ENCODE assay signal across 28 cellular contexts in the genomic region with DNA sequence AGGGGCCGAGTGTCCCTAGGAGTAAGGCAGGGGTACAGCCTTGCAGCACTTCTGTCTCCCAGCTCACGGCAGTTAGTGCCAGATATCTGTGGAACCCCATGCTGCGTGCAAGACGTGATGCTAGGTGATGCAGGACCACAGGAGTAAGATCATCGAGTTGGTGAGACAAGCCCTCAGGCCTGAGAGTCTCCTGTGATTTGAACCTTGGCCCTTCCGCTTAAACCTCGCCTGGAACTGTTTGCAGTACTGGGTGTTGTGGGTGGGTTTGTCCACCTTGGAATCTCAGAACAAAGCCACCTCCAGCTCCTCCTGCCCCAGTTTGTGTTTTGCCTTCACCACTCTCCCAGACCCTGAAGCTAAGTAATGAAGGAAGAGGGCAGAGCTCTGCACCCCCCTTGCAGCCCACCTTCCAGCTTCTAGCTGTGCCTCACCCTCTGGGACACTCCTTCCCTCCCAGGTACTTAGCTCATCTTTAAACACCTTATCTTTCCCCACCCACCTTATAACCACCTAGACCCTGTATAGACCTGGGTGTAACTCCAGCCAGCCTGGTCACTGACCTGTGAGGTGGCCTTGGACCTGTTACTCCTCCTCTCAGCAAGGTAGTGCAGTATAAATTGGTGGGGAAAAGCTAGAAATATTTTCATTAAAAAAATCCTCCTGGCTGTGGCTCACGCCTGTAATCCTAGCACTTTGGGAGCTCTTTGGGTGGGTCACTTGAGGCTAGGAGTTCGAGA. TPM values are rescaled to one million over a fixed set of nuclear protein-coding genes. Genes with fewer than 3 reads are reported as not detected.
DNase-seq lines count a peak whose midpoint lies in the region; ATAC-seq, FAIRE-seq and TF ChIP-seq lines count a peak whose summit lies in the region.
"Had no signal": no experiment of that assay in that cellular context is flagged by ENCODE, and none has a peak within 500 bp of the region (broad histone marks: within the 10 kb centered on the region; RNA-seq: fewer than 3 reads in every experiment).

No MANE protein-coding gene starts in this region.

- CTCF ChIA-PET in Caco-2 (lab: Charles Lee): interaction anchor here (0.6 to 1.2 kb wide), 2 partner anchors 21 to 33 kb away, joined by 3 to 4 read pairs; no protein-coding TSS in a partner anchor
- CTCF ChIA-PET in OCI-LY7 (lab: Charles Lee; ENCODE audit: unreplicated experiment): interaction anchor here (1.5 kb wide), 1 partner anchor 90 kb away, joined by 5 read pairs; a partner anchor contains a TSS

- peaks cover 18% of the 10 kb centered on the region for H3K36me3 Mint-ChIP-seq in Caco-2 (ENCODE audit: insufficient read depth, unreplicated experiment)
- H3K36me3 Mint-ChIP-seq: activated naive CD4-positive, alpha-beta T cell treated with anti-CD3 and anti-CD28 coated beads, Interleukin-2, amount 50 U/mL, for 72 hours had no signal

- TF ChIP-seq CTCF in Caco-2 (IDR thresholded peaks at IDR 0.05; ENCODE audit: insufficient read depth in 1 of 2, low read depth in 1 of 2, low read length in 1 of 2, severe bottlenecking in 1 of 2, unreplicated experiment in 1 of 2) (no peak), OCI-LY7 (conservative IDR thresholded peaks at IDR 0.05; ENCODE audit: low read length) (no peak), adrenal gland (IDR thresholded peaks at IDR 0.05) (no peak)

- POLR2A ChIA-PET in Caco-2 (lab: Charles Lee): no interaction called here
- POLR2A ChIA-PET in OCI-LY7 (lab: Charles Lee): interaction anchor here (0.6 to 2.4 kb wide), 6 partner anchors 14 to 526 kb away, joined by 3 to 6 read pairs (median 3); a partner anchor contains a TSS

- H3K4me1 ChIP-seq in Caco-2: peaks cover 58% of the 10 kb centered on the region
- H3K4me1 ChIP-seq in OCI-LY7 (ENCODE audit: insufficient read depth, low read length, poor library complexity, severe bottlenecking): peaks cover 65% of the 10 kb centered on the region
- peaks cover 0 to 8% of the 10 kb centered on the region in 2 donors for H3K4me1 ChIP-seq in small intestine (ENCODE audit: control insufficient read depth in 2 of 2, insufficient read depth in 1 of 2, low read depth in 1 of 2, low read length in 1 of 2)
- peaks cover 3 to 24% of the 10 kb centered on the region in 2 donors for H3K4me1 ChIP-seq in adrenal gland (replicated peaks in 1 of 2)

- H3K9me3 ChIP-seq in Caco-2 (no peaks in the 10 kb centered on the region), OCI-LY7 (ENCODE audit: low read length) (no peaks in the 10 kb centered on the region), small intestine (ENCODE audit: control insufficient read depth, low read depth) (no peaks in the 10 kb centered on the region), adrenal gland (replicated peaks in 1 of 3) (no peaks in the 10 kb centered on the region)
- H3K9me3 ChIP-seq: ascending aorta, psoas muscle, testis had no signal

- H3K27ac ChIP-seq in OCI-LY7 (ENCODE audit: low read depth, low read length, poor library complexity, severe bottlenecking): peak overlapping the region; percentile 68
- peak overlapping the region; percentile 49 to 74 for H3K27ac ChIP-seq in small intestine (ENCODE audit: low read depth in 1 of 2, low read length in 1 of 2)
- no peak overlapping the region for H3K27ac ChIP-seq in adrenal gland
- H3K27ac ChIP-seq: ascending aorta, dorsolateral prefrontal cortex, psoas muscle, testis had no signal

- H3K4me1 Mint-ChIP-seq in Caco-2 (ENCODE audit: low read depth, unreplicated experiment): peaks cover 65% of the 10 kb centered on the region

- peaks cover 6% of the 10 kb centered on the region; the same call in 1 of the 2 replicates for H4K20me1 ChIP-seq in OCI-LY7 (ENCODE audit: insufficient read depth, low read length)

- peak overlapping the region; percentile 54 for H3K27ac Mint-ChIP-seq in Caco-2 (ENCODE audit: unreplicated experiment)
- H3K27ac Mint-ChIP-seq: activated CD4-positive, alpha-beta memory T cell treated with anti-CD3 and anti-CD28 coated beads, Interleukin-2, amount 10 ng/mL, durations not matched to agents 7 days and 5 days; activated T-helper 2 cell treated with anti-CD3 and anti-CD28 coated beads, Interferon-gamma antibody, Interleukin-2, Interleukin-4, amounts not matched to agents 10 μg/mL and 5 μg/mL and 100 μg/mL, durations not matched to agents 14 hours and 24 hours and 36 hours had no signal

- WGBS in small intestine, 3 donors: 39 to 75% (median 43%) methylated on average over 9 of the region's 9 CpGs
- WGBS in adrenal gland, 4 donors: 92 to 93% (median 93%) methylated on average over 7 to 9 of the region's 9 CpGs

- no peaks in the 10 kb centered on the region for H3K27me3 ChIP-seq in Caco-2 (replicated peaks; ENCODE audit: control insufficient read depth, insufficient read depth, low read length)
- no peaks in the 10 kb centered on the region for H3K27me3 ChIP-seq in small intestine (ENCODE audit: control insufficient read depth in 2 of 2, insufficient read depth in 2 of 2, low read length in 2 of 2)
- H3K27me3 ChIP-seq in adrenal gland: no peaks in the 10 kb centered on the region
- H3K27me3 ChIP-seq: ascending aorta, dorsolateral prefrontal cortex, testis had no signal

- H3K36me3 ChIP-seq in Caco-2 (ENCODE audit: control insufficient read depth, insufficient read depth, low read length) (peaks cover 1% of the 10 kb centered on the region; the same call in 1 of the 2 replicates), OCI-LY7 (ENCODE audit: insufficient read depth, low read length) (no peaks in the 10 kb centered on the region), small intestine (ENCODE audit: control insufficient read depth in 2 of 2, insufficient read depth in 2 of 2, low read length in 2 of 2) (no peaks in the 10 kb centered on the region), adrenal gland (replicated peaks in 1 of 2) (no peaks in the 10 kb centered on the region)

- intact Hi-C loops in Caco-2 (cut with micrococcal nuclease; ENCODE audit: unreplicated experiment): no loop called here
- intact Hi-C loops in OCI-LY7 (cut with micrococcal nuclease; ENCODE audit: unreplicated experiment): no loop called here
- intact Hi-C loops in adrenal gland (cut with DNase I): no loop called here

- TF ChIP-seq POLR2A in adrenal gland (IDR thresholded peaks at IDR 0.05): no peak

- DNase-seq in Caco-2 (peak; percentile 31 to 64), OCI-LY7 (ENCODE audit: low spot score) (no peak), left lobe of liver (ENCODE audit: low spot score) (no peak), small intestine (peak; percentile 72), NCI-H1105 (lab: John Stamatoyannopoulos, UW) (no peak), NCI-H524 (lab: John Stamatoyannopoulos, UW) (no peak), T1000 (lab: John Stamatoyannopoulos, UW) (no peak), adrenal gland (no peak)
- DNase-seq: activated CD4-positive, alpha-beta memory T cell treated with anti-CD3 and anti-CD28 coated beads, Interleukin-2, amount 10 ng/mL, durations not matched to agents 7 days and 5 days; dorsolateral prefrontal cortex; GOT3; Kasumi-1; kidney; NCI-H1092; NCI-H2029; NCI-H226; NCI-H774; nucleus accumbens; OCI-M1; psoas muscle; Right ventricle myocardium superior; stimulated activated CD4-positive, alpha-beta T cell treated with anti-CD3 and anti-CD28 coated beads, Interleukin-2, amount 100 ng/mL, for 24 hours; testis had no signal

- no peaks in the 10 kb centered on the region for H3K27me3 Mint-ChIP-seq in Caco-2 (ENCODE audit: insufficient read depth, unreplicated experiment)
- H3K27me3 Mint-ChIP-seq: activated CD4-positive, alpha-beta memory T cell treated with anti-CD3 and anti-CD28 coated beads, Interleukin-2, amount 10 ng/mL, durations not matched to agents 7 days and 5 days had no signal

- H2AFZ ChIP-seq in OCI-LY7 (ENCODE audit: low read length): no peak overlapping the region; the same call in 1 of the 2 replicates

- peak overlapping the region; percentile 46 for H3K4me3 Mint-ChIP-seq in Caco-2 (ENCODE audit: unreplicated experiment)
- H3K4me3 Mint-ChIP-seq: activated CD4-positive, alpha-beta memory T cell treated with anti-CD3 and anti-CD28 coated beads, Interleukin-2, amount 10 ng/mL, durations not matched to agents 7 days and 5 days had no signal

- H3K4me3 ChIP-seq in Caco-2 (ENCODE audit: low read depth, low read length) (no peak overlapping the region), OCI-LY7 (ENCODE audit: low read depth, low read length, poor library complexity, severe bottlenecking) (peak overlapping the region; percentile 41), small intestine (ENCODE audit: low read depth in 1 of 2, low read length in 2 of 2) (no peak overlapping the region), adrenal gland (no peak overlapping the region)
- H3K4me3 ChIP-seq: ascending aorta, lung, psoas muscle, testis had no signal

- H3K79me2 ChIP-seq in OCI-LY7 (ENCODE audit: insufficient read depth, low read depth, low read length): peaks cover 25% of the 10 kb centered on the region; the same call in 1 of the 2 replicates

- no peaks in the 10 kb centered on the region for H3K9me3 Mint-ChIP-seq in Caco-2 (ENCODE audit: unreplicated experiment)
- H3K9me3 Mint-ChIP-seq: activated CD4-positive, alpha-beta memory T cell treated with anti-CD3 and anti-CD28 coated beads, Interleukin-2, amount 10 ng/mL, durations not matched to agents 7 days and 5 days; activated naive CD4-positive, alpha-beta T cell treated with anti-CD3 and anti-CD28 coated beads, Interleukin-2, amount 50 U/mL, for 72 hours; activated T-helper 2 cell treated with anti-CD3 and anti-CD28 coated beads, Interferon-gamma antibody, Interleukin-2, Interleukin-4, amounts not matched to agents 10 μg/mL and 5 μg/mL and 100 μg/mL, durations not matched to agents 14 hours and 24 hours and 36 hours had no signal

- no peaks in the 10 kb centered on the region for H3K9me2 ChIP-seq in OCI-LY7 (ENCODE audit: insufficient read depth, low read length)

- ATAC-seq in left lobe of liver: peak; percentile 58
- ATAC-seq: activated CD4-positive, CD25-positive, alpha-beta regulatory T cell treated with anti-CD3 and anti-CD28 coated beads, Interleukin-2, amount 50 U/mL, for 24 hours; activated naive CD4-positive, alpha-beta T cell treated with anti-CD3 and anti-CD28 coated beads, Interleukin-2, amount 50 U/mL, for 72 hours; psoas muscle had no signal

- H3K4me2 ChIP-seq in OCI-LY7 (ENCODE audit: low read length): peak overlapping the region; percentile 59

- BruUV-seq in Caco-2 (replicated peaks; lab: Mats Ljungman, UMichigan) (no TSS peak), OCI-LY7 (replicated peaks; lab: Mats Ljungman, UMichigan) (no TSS peak)

- no peak for FAIRE-seq in small intestine (lab: Jason Lieb, UNC)
- FAIRE-seq: kidney had no signal

RNA-seq across cellular contexts. Expression of a gene that starts 6.6 kb away (rescaled TPM):
- total RNA-seq in Caco-2 (2022) (23.2 and 28.3 TPM in 2 replicates), OCI-LY7 (2022) (5.9 and 6.4 TPM in 2 replicates), left lobe of liver (3.4 TPM), adrenal gland (1 to 10 TPM; 3.2 to 7.7 (median 5.1) TPM)
- 5.1 and 5.4 TPM in 2 replicates for total RNA-seq in OCI-LY7 (2014; rRNA removed; shearing (Covaris generic))
- polyA plus RNA-seq in small intestine (10 to 100 TPM in 1 of 3 donors, 1 to 10 TPM in 2; 1.6 to 10.7 (median 2.9) TPM), adrenal gland (1 to 10 TPM; 2.2 to 4.9 (median 3.2) TPM)

RNA-seq across cellular contexts. Expression of a gene that starts 27.4 kb away (rescaled TPM):
- 27.4 and 30.2 TPM in 2 replicates for total RNA-seq in Caco-2 (2022)
- 12.9 and 15.5 TPM in 2 replicates for total RNA-seq in OCI-LY7 (2014; rRNA removed; shearing (Covaris generic))
- total RNA-seq in OCI-LY7 (2022): 10.8 and 11.3 TPM in 2 replicates
- 12.0 TPM for total RNA-seq in left lobe of liver
- polyA plus RNA-seq in small intestine: 10 to 100 TPM in 1 of 3 donors, 1 to 10 TPM in 2; 3.5 to 12.6 (median 4.0) TPM
- 10 to 100 TPM; 13.9 to 30.6 (median 15.5) TPM for total RNA-seq in adrenal gland
- 10 to 100 TPM; 12.3 to 19.1 (median 16.1) TPM for polyA plus RNA-seq in adrenal gland

RNA-seq across cellular contexts. Expression of a gene that starts 48.8 kb away (rescaled TPM):
- total RNA-seq in Caco-2 (2022): 62.5 and 69.1 TPM in 2 replicates
- 9.1 and 13.5 TPM in 2 replicates for total RNA-seq in OCI-LY7 (2014; rRNA removed; shearing (Covaris generic))
- total RNA-seq in OCI-LY7 (2022): 18.2 and 18.6 TPM in 2 replicates
- total RNA-seq in left lobe of liver: 31.4 TPM
- 10 to 100 TPM in 1 of 3 donors, 1 to 10 TPM in 2; 5.7 to 15.8 (median 6.7) TPM for polyA plus RNA-seq in small intestine
- total RNA-seq in adrenal gland: 10 to 100 TPM; 14.7 to 42.4 (median 23.9) TPM
- 10 to 100 TPM in 2 of 3 donors, 1 to 10 TPM in 1; 6.7 to 11.9 (median 10.5) TPM for polyA plus RNA-seq in adrenal gland

Comparison
In these comparisons a context has a peak if more than half of its experiments do, and no peak if none do; other contexts are left out.
1. DNase-seq: peak in Caco-2 (2 of 2) and small intestine (single experiment); none in OCI-LY7 (single experiment), left lobe of liver (single experiment), NCI-H1105 (single experiment), NCI-H524 (0 of 2), T1000 (single experiment) and adrenal gland (0 of 7).
2. H3K27ac ChIP-seq: peak in OCI-LY7 (single experiment) and small intestine (2 of 2); none in adrenal gland (0 of 5).